In genomic region chr4:76251448-76252270, GRCh38 we compare ENCODE assay signal across 8 cellular contexts. TPM values are rescaled to one million over a fixed set of nuclear protein-coding genes. Genes with fewer than 3 reads are reported as not detected.
DNase-seq lines count a peak whose midpoint lies in the region; ATAC-seq, FAIRE-seq and TF ChIP-seq lines count a peak whose summit lies in the region.

TSS of gene FAM47E (plus strand) at chr4:76251721. CDS start at chr4:76251747, 26 bp downstream.

- no peak within 1 kb of the TSS for H3K18ac ChIP-seq in H1 (ENCODE audit: extremely low read depth, low read length)

- no peaks in the 10 kb centered on the region for H4K20me1 ChIP-seq in H1 (replicated peaks in 1 of 2; ENCODE audit: control insufficient read depth in 1 of 2, insufficient read depth in 2 of 2, low read length in 2 of 2)

- H3K23ac ChIP-seq in H1 (ENCODE audit: insufficient read length), result no peak within 1 kb of the TSS

- H3K4me3 ChIP-seq in AG04449 (ENCODE audit: low read depth, low read length) (peak within 1 kb of the TSS; percentile 46), H1 (ENCODE audit: extremely low read depth in 1 of 4, insufficient read depth in 2 of 4, low read depth in 3 of 4, low read length in 4 of 4) (peak within 1 kb of the TSS; percentile 52 to 64 (median 53)), lower lobe of right lung (peak within 1 kb of the TSS; percentile 61)

- peaks cover 4% of the 10 kb centered on the region; the same call in 1 of the 2 replicates for H3K23me2 ChIP-seq in H1 (ENCODE audit: low read depth, low read length)

- peak within 1 kb of the TSS; percentile 86; the same call in 1 of the 2 replicates for H4K8ac ChIP-seq in H1 (ENCODE audit: extremely low read depth, insufficient read depth, low read length)

- 0 out of 2 replicates have a peak within 1 kb of the TSS, but pooled peaks have one; percentile 18 for H2BK5ac ChIP-seq in H1 (ENCODE audit: low read depth, low read length)

- H3K56ac ChIP-seq in H1 (replicated peaks; ENCODE audit: insufficient read length, low read depth, low read length), result no peak within 1 kb of the TSS

- no peak within 1 kb of the TSS for H4K91ac ChIP-seq in H1 (replicated peaks; ENCODE audit: insufficient read length, low read length)

- H2BK12ac ChIP-seq in H1 (ENCODE audit: low read depth, low read length), result peak within 1 kb of the TSS; percentile 60; the same call in 1 of the 2 replicates

- H3K9me3 ChIP-seq in H1 (ENCODE audit: insufficient read depth in 2 of 2, low read depth in 1 of 2, low read length in 1 of 2) (no peaks in the 10 kb centered on the region), lower lobe of right lung (no peaks in the 10 kb centered on the region)

- DNase-seq in AG04449 (ENCODE audit: low read depth, low spot score) (no peak), GM20000 (ENCODE audit: low spot score) (peak; percentile 58), NCI-H2171 treated with DMSO at 0.1 percent for 48 hours (lab: John Stamatoyannopoulos, UW) (peak; percentile 31), H1 (ENCODE audit: low read depth in 1 of 2, low spot score in 2 of 2) (peak; percentile 60 to 98), lower lobe of right lung (peak; percentile 92), middle frontal gyrus (ENCODE audit: extremely low spot score, low spot score) (no peak)
- DNase-seq in activated CD4-positive, alpha-beta T cell treated with anti-CD3 and anti-CD28 coated beads, Interleukin-2, amount 50 U/mL, for 48 hours, result peak; percentile 29 to 33
- peak; percentile 16 to 20 for DNase-seq in stimulated activated CD4-positive, alpha-beta T cell treated with anti-CD3 and anti-CD28 coated beads, Interleukin-4, amount 100 ng/mL, for 48 hours (ENCODE audit: low read depth in 2 of 2)

- H2BK15ac ChIP-seq in H1 (ENCODE audit: low read length), result no peak within 1 kb of the TSS

- TF ChIP-seq CTCF in AG04449 (IDR thresholded peaks at IDR 0.05; ENCODE audit: insufficient read depth, low read length, missing control alignments) (no peak), GM20000 (IDR thresholded peaks at IDR 0.05; ENCODE audit: extremely low read depth, missing control alignments) (peak; percentile 25), H1 (IDR thresholded peaks at IDR 0.05; ENCODE audit: control extremely low read depth in 1 of 3, insufficient read depth in 1 of 3, low read depth in 1 of 3, low read length in 3 of 3) (peak; percentile 17 to 51 (median 33)), lower lobe of right lung (IDR thresholded peaks at IDR 0.05) (peak; percentile 52)

- POLR2A ChIA-PET in AG04449 (lab: Yijun Ruan, JAX) (no interaction called here), H1 (lab: Charles Lee; ENCODE audit: partially characterized antibody) (interaction anchor here (0.8 to 1.9 kb wide), 6 partner anchors 11 to 103 kb away, joined by 3 to 5 read pairs (median 3); partner anchors contain the start of genes NUP54 and SCARB2)

- no peak within 1 kb of the TSS for H2BK20ac ChIP-seq in H1 (ENCODE audit: low read length)

- H4K5ac ChIP-seq in H1 (ENCODE audit: insufficient read length, low read depth, low read length), result no peak within 1 kb of the TSS

- H3K4me1 ChIP-seq in H1 (replicated peaks in 1 of 4; ENCODE audit: control insufficient read depth in 3 of 4, insufficient read depth in 4 of 4, low read length in 3 of 4), result peaks cover 0 to 3% (median 3%) of the 10 kb centered on the region in 4 experiments; a peak in 6 of 7 replicates
- H3K4me1 ChIP-seq in lower lobe of right lung, result peaks cover 13% of the 10 kb centered on the region

- ATAC-seq in lower lobe of right lung, result peak; percentile 98

- H3K4me2 ChIP-seq in H1 (ENCODE audit: insufficient read depth in 1 of 2, low read depth in 2 of 2, low read length in 2 of 2), result peak within 1 kb of the TSS; percentile 78 to 88

- H2BK120ac ChIP-seq in H1 (replicated peaks; ENCODE audit: low read depth, low read length), result no peak within 1 kb of the TSS

- H3K27me3 ChIP-seq in H1 (replicated peaks in 1 of 4; ENCODE audit: control insufficient read depth in 3 of 4, extremely low read depth in 1 of 4, insufficient read depth in 3 of 4, low read length in 3 of 4) (peaks cover 0 to 6% (median 2%) of the 10 kb centered on the region in 4 experiments; a peak in 3 of 7 replicates), lower lobe of right lung (ENCODE audit: low read depth) (peaks cover 6% of the 10 kb centered on the region)

- TF ChIP-seq POLR2A in H1 (IDR thresholded peaks at IDR 0.05; ENCODE audit: control extremely low read depth in 1 of 2, low read depth in 2 of 2, low read length in 2 of 2), result peak in 1 of 2 experiments; percentile 65; a peak in 1 of 3 replicates

- peak; percentile 45 to 57 for TF ChIP-seq RAD21 in H1 (IDR thresholded peaks at IDR 0.05 in 1 of 2, conservative IDR thresholded peaks at IDR 0.05 in 1 of 2; ENCODE audit: low read depth in 2 of 2, low read length in 2 of 2)

- H3K79me1 ChIP-seq in H1 (ENCODE audit: low read depth, low read length), result no peaks in the 10 kb centered on the region

- intact Hi-C loops in lower lobe of right lung (cut with DNase I), result no loop called here

- H2AK5ac ChIP-seq in H1 (ENCODE audit: low read depth, low read length), result no peak within 1 kb of the TSS

- peak within 1 kb of the TSS in 2 of 4 experiments; percentile 46 to 56; a peak in 4 of 7 replicates for H3K9ac ChIP-seq in H1 (replicated peaks in 1 of 4; ENCODE audit: extremely low read depth in 1 of 4, low read depth in 3 of 4, low read length in 3 of 4)

- no peak within 1 kb of the TSS for H3K14ac ChIP-seq in H1 (ENCODE audit: insufficient read length)

- no peak within 1 kb of the TSS for H3K4ac ChIP-seq in H1 (replicated peaks; ENCODE audit: insufficient read length, low read depth, low read length)

- FAIRE-seq in H1 (lab: Jason Lieb, UNC), result no peak

- 12% methylated on average over 60 of the region's 67 CpGs; no CpG with 5 or more reads in 1 of the 2 experiments for WGBS in H1 (ENCODE audit: extremely low coverage in 1 of 2, insufficient coverage in 1 of 2, insufficient read length in 1 of 2, insufficient replicate concordance in 2 of 2, low coverage in 1 of 2, low lambda C conversion rate in 2 of 2, missing lambda C conversion rate in 1 of 2), 2 experiments

- CTCF ChIA-PET in AG04449 (lab: Yijun Ruan, JAX) (no interaction called here), H1 (lab: Charles Lee; ENCODE audit: partially characterized antibody) (interaction anchor here (0.6 to 5.8 kb wide), 7 partner anchors 11 to 125 kb away, joined by 3 to 44 read pairs (median 6); no protein-coding TSS in a partner anchor)

- H2AFZ ChIP-seq in H1 (ENCODE audit: low read length), result peak within 1 kb of the TSS; percentile 89

- TF ChIP-seq EP300 in H1 (IDR thresholded peaks at IDR 0.05; ENCODE audit: borderline replicate concordance in 1 of 2, low read depth in 2 of 2, low read length in 2 of 2), result peak; percentile 75 to 92; a peak in 2 of 3 replicates

- no peaks in the 10 kb centered on the region for H3K79me2 ChIP-seq in H1 (ENCODE audit: control insufficient read depth in 1 of 2, insufficient read depth in 2 of 2, low read length in 2 of 2)

- H3K36me3 ChIP-seq in H1 (ENCODE audit: control insufficient read depth in 2 of 4, insufficient read depth in 4 of 4, low read length in 3 of 4) (no peaks in the 10 kb centered on the region), lower lobe of right lung (no peaks in the 10 kb centered on the region)

- H3K27ac ChIP-seq in H1 (ENCODE audit: low read depth, low read length) (no peak within 1 kb of the TSS), lower lobe of right lung (peak within 1 kb of the TSS; percentile 70)

TF ChIP-seq in H1, 55 proteins besides CTCF, POLR2A, EP300 and RAD21 (continues in another document):
- TF ChIP-seq EGR1 (IDR thresholded peaks at IDR 0.05; ENCODE audit: borderline replicate concordance, low read depth, low read length), result peak; percentile 46; the same call in 1 of the 2 replicates
- TF ChIP-seq SP2 (IDR thresholded peaks at IDR 0.05; ENCODE audit: low read length), result no peak
- peak; percentile 90 for TF ChIP-seq ASH2L (IDR thresholded peaks at IDR 0.05; ENCODE audit: low read length)
- TF ChIP-seq USF2 (IDR thresholded peaks at IDR 0.05; ENCODE audit: low read length), result no peak
- TF ChIP-seq KDM4A (IDR thresholded peaks at IDR 0.05; ENCODE audit: low read depth, low read length, severe bottlenecking), result peak; percentile 97
- no peak for TF ChIP-seq JUN (IDR thresholded peaks at IDR 0.05; ENCODE audit: low read depth, low read length)
- TF ChIP-seq MAFK (IDR thresholded peaks at IDR 0.05; ENCODE audit: low read depth, low read length), result no peak
- peak; percentile 51; the same call in 1 of the 2 replicates for TF ChIP-seq RBBP5 (IDR thresholded peaks at IDR 0.05; ENCODE audit: borderline replicate concordance, low read depth, low read length)
- TF ChIP-seq TAF1 (IDR thresholded peaks at IDR 0.05; ENCODE audit: low read depth, low read length), result peak; percentile 49; the same call in 1 of the 2 replicates
- TF ChIP-seq BRCA1 (IDR thresholded peaks at IDR 0.05; ENCODE audit: low read depth, low read length), result no peak
- no peak for TF ChIP-seq RNF2 (IDR thresholded peaks at IDR 0.05; ENCODE audit: borderline replicate concordance, low read depth, low read length, missing control alignments, poor library complexity, severe bottlenecking)
- 0 out of 2 replicates have a peak, but pooled peaks have one; percentile 20 for TF ChIP-seq POLR2AphosphoS5 (IDR thresholded peaks at IDR 0.05; ENCODE audit: low read depth, low read length)
- TF ChIP-seq JUND (IDR thresholded peaks at IDR 0.05; ENCODE audit: low read length), result no peak
- peak; percentile 53 to 70; a peak in 1 of 4 replicates for TF ChIP-seq HDAC2 (IDR thresholded peaks at IDR 0.05; ENCODE audit: borderline replicate concordance in 1 of 2, low read depth in 2 of 2, low read length in 2 of 2)
- no peak for TF ChIP-seq SAP30 (IDR thresholded peaks at IDR 0.05; ENCODE audit: insufficient read depth, insufficient replicate concordance, low read length)

RNA-seq across cellular contexts. Expression of gene FAM47E, which starts in this region (rescaled TPM):
- 1.3 and 1.7 TPM in 2 replicates for total RNA-seq in H1 (2021; fragmentation: NEBNext Ultra II Directional; extraction: Animal tissue kit (Norgen Biotek cat#: 25700))
- polyA plus RNA-seq in H1 (2011; rRNA removed), result 1.2 and 1.4 TPM in 2 replicates
- polyA plus RNA-seq in H1 (2011; cell fraction: cytosol; rRNA removed), result 1.7 TPM
- 1.4 TPM for polyA plus RNA-seq in H1 (2011; cell fraction: nucleus; rRNA removed)
- polyA plus RNA-seq in H1 (2012, experiment 1 of 2), result 0.86 to 1.4 TPM (median 0.93 TPM) in 4 replicates
- polyA plus RNA-seq in H1 (2012, experiment 2 of 2), result not detected
- polyA plus RNA-seq in H1 (2013, experiment 1 of 2), result 1.1 TPM
- 0.85 TPM for polyA plus RNA-seq in H1 (2013, experiment 2 of 2)
- 1.1 and 1.3 TPM in 2 replicates for polyA minus RNA-seq in H1 (2011; rRNA and poly(A)+ RNA removed)
- 1.2 TPM for polyA minus RNA-seq in H1 (2011; cell fraction: cytosol; rRNA and poly(A)+ RNA removed)
- polyA minus RNA-seq in H1 (2011; cell fraction: nucleus; rRNA and poly(A)+ RNA removed), result 2.1 TPM
- 6.4 TPM for total RNA-seq in lower lobe of right lung

Comparison
In these comparisons a context has a peak if more than half of its experiments do, and no peak if none do; other contexts are left out.
1. DNase-seq: peak in GM20000 (single experiment), NCI-H2171 treated with DMSO at 0.1 percent for 48 hours (single experiment), activated CD4-positive, alpha-beta T cell treated with anti-CD3 and anti-CD28 coated beads, Interleukin-2, amount 50 U/mL, for 48 hours (2 of 2), H1 (2 of 2), lower lobe of right lung (single experiment) and stimulated activated CD4-positive, alpha-beta T cell treated with anti-CD3 and anti-CD28 coated beads, Interleukin-4, amount 100 ng/mL, for 48 hours (2 of 2); none in AG04449 (single experiment) and middle frontal gyrus (single experiment).
2. Peak in every context shown above with its lines, with median percentiles within 50 percentile points of each other: H3K4me3 ChIP-seq.